In the genomic region with DNA sequence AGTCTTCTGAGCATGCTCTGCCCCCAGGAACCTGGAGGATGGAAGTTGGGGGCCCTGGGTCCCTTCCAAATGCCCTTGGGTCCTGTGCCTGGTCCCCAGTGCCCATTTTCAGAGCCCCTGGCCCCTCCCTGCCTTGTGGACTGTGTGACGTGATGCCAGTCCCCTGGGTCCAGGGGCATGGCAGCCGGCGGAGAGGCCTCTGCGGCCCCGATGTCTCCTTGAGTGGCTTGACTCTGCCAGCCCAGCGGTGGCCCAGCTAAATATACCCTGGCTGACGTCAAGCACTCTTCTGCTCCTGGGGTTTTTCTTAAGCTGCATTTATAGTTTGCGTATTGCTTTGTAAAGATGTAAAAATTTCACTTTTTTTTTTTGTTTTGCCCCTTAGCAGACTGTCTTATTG, we compare ENCODE assay signal across 26 cellular contexts. TPM values are rescaled to one million over a fixed set of nuclear protein-coding genes. Genes with fewer than 3 reads are reported as not detected.
DNase-seq lines count a peak whose midpoint lies in the region; ATAC-seq and TF ChIP-seq lines count a peak whose summit lies in the region.
"Had no signal": no experiment of that assay in that cellular context is flagged by ENCODE, and none has a peak within 500 bp of the region (broad histone marks: within the 10 kb centered on the region; RNA-seq: fewer than 3 reads in every experiment).

No MANE protein-coding gene starts in this region.

- H3K79me2 ChIP-seq in neural progenitor cell (ENCODE audit: low read depth): no peaks in the 10 kb centered on the region

- intact Hi-C loops in Right ventricle myocardium inferior (cut with DNase I) (no loop called here), cardiac septum (cut with DNase I) (no loop called here), heart left ventricle (cut with DNase I) (no loop called here)

- DNase-seq in Right ventricle myocardium inferior (ENCODE audit: missing footprints) (no peak), cardiac septum (ENCODE audit: low spot score) (no peak), heart left ventricle (peak; percentile 56 to 83 (median 74)), neural progenitor cell (ENCODE audit: low spot score) (no peak), GOT3 (lab: John Stamatoyannopoulos, UW) (no peak), SJCRH30 (no peak), NCI-H1694 treated with DMSO at 0.1 percent for 48 hours (lab: John Stamatoyannopoulos, UW) (no peak)
- no peak for DNase-seq in natural killer cell treated with Interleukin-12 subunit alpha and Interleukin-12 subunit beta and Interleukin-15 and Interleukin-18, amount 100 ng/mL, for 72 hours (ENCODE audit: low spot score)
- DNase-seq: activated CD4-positive, alpha-beta T cell treated with anti-CD3 and anti-CD28 coated beads, Interleukin-2, amount 10 ng/mL, durations not matched to agents 7 days and 5 days; activated CD8-positive, alpha-beta memory T cell treated with anti-CD3 and anti-CD28 coated beads, Interleukin-2, amount 10 ng/mL, durations not matched to agents 7 days and 5 days; effector CD4-positive, alpha-beta T cell; EL; foreskin melanocyte; MM.1S; T-helper 2 cell; upper lobe of right lung; WERI-Rb-1 had no signal

- peaks cover 57% of the 10 kb centered on the region for H3K4me1 Mint-ChIP-seq in neural progenitor cell
- peaks cover 0 to 4% of the 10 kb centered on the region in 2 donors for H3K4me1 Mint-ChIP-seq in natural killer cell treated with Interleukin-12 subunit alpha and Interleukin-12 subunit beta and Interleukin-15 and Interleukin-18, amount 100 ng/mL, for 72 hours (ENCODE audit: low read depth in 2 of 2)
- H3K4me1 Mint-ChIP-seq: activated CD4-positive, alpha-beta T cell treated with anti-CD3 and anti-CD28 coated beads, Interleukin-2, amount 10 ng/mL, durations not matched to agents 7 days and 5 days; activated CD8-positive, alpha-beta memory T cell treated with anti-CD3 and anti-CD28 coated beads, Interleukin-2, amount 10 ng/mL, durations not matched to agents 7 days and 5 days; CD14-positive monocyte had no signal

- peak; percentile 80 for ATAC-seq in Right ventricle myocardium inferior
- peak; percentile 92 to 94 (median 94) for ATAC-seq in heart left ventricle
- ATAC-seq in natural killer cell treated with Interleukin-12 subunit alpha and Interleukin-12 subunit beta and Interleukin-15 and Interleukin-18, amount 100 ng/mL, for 72 hours: no peak
- ATAC-seq: activated CD8-positive, alpha-beta memory T cell treated with anti-CD3 and anti-CD28 coated beads, Interleukin-2, amount 10 ng/mL, durations not matched to agents 7 days and 5 days; Panc1 had no signal

- TF ChIP-seq CTCF in heart left ventricle (IDR thresholded peaks at IDR 0.05) (no peak), neural progenitor cell (IDR thresholded peaks at IDR 0.05) (no peak)

- peaks cover 0 to 35% (median 20%) of the 10 kb centered on the region in 9 donors for H3K36me3 ChIP-seq in heart left ventricle
- no peaks in the 10 kb centered on the region for H3K36me3 ChIP-seq in neural progenitor cell
- no peaks in the 10 kb centered on the region for H3K36me3 ChIP-seq in SJCRH30
- H3K36me3 ChIP-seq: ascending aorta, WERI-Rb-1 had no signal

- no peaks in the 10 kb centered on the region for H3K9me3 ChIP-seq in heart left ventricle
- no peaks in the 10 kb centered on the region for H3K9me3 ChIP-seq in neural progenitor cell (ENCODE audit: low read depth)
- H3K9me3 ChIP-seq in SJCRH30 (replicated peaks): no peaks in the 10 kb centered on the region
- H3K9me3 ChIP-seq: ascending aorta, upper lobe of right lung had no signal

- H3F3A ChIP-seq in neural progenitor cell (ENCODE audit: low read depth): peaks cover 47% of the 10 kb centered on the region

- H3K36me3 Mint-ChIP-seq in neural progenitor cell: no peaks in the 10 kb centered on the region
- no peaks in the 10 kb centered on the region for H3K36me3 Mint-ChIP-seq in natural killer cell treated with Interleukin-12 subunit alpha and Interleukin-12 subunit beta and Interleukin-15 and Interleukin-18, amount 100 ng/mL, for 72 hours
- H3K36me3 Mint-ChIP-seq: activated naive CD8-positive, alpha-beta T cell had no signal

- H3K27ac Mint-ChIP-seq in neural progenitor cell: no peak overlapping the region
- no peak overlapping the region for H3K27ac Mint-ChIP-seq in natural killer cell treated with Interleukin-12 subunit alpha and Interleukin-12 subunit beta and Interleukin-15 and Interleukin-18, amount 100 ng/mL, for 72 hours
- H3K27ac Mint-ChIP-seq: activated CD4-positive, alpha-beta T cell treated with anti-CD3 and anti-CD28 coated beads, Interleukin-2, amount 10 ng/mL, durations not matched to agents 7 days and 5 days; activated naive CD8-positive, alpha-beta T cell; activated T-helper 2 cell treated with anti-CD3 and anti-CD28 coated beads, Interferon-gamma antibody, Interleukin-2, Interleukin-4, amounts not matched to agents 10 μg/mL and 5 μg/mL and 100 μg/mL, durations not matched to agents 14 hours and 24 hours and 36 hours had no signal

- H3K27ac ChIP-seq in heart left ventricle (peak overlapping the region in 11 of 12 donors; percentile 22 to 86 (median 75)), neural progenitor cell (no peak overlapping the region), SJCRH30 (no peak overlapping the region)
- H3K27ac ChIP-seq: ascending aorta, upper lobe of right lung, WERI-Rb-1 had no signal

- H3K9me3 Mint-ChIP-seq in neural progenitor cell: no peaks in the 10 kb centered on the region
- H3K9me3 Mint-ChIP-seq in natural killer cell treated with Interleukin-12 subunit alpha and Interleukin-12 subunit beta and Interleukin-15 and Interleukin-18, amount 100 ng/mL, for 72 hours: no peaks in the 10 kb centered on the region
- H3K9me3 Mint-ChIP-seq: activated CD4-positive, alpha-beta T cell treated with anti-CD3 and anti-CD28 coated beads, Interleukin-2, amount 10 ng/mL, durations not matched to agents 7 days and 5 days; activated T-helper 2 cell treated with anti-CD3 and anti-CD28 coated beads, Interferon-gamma antibody, Interleukin-2, Interleukin-4, amounts not matched to agents 10 μg/mL and 5 μg/mL and 100 μg/mL, durations not matched to agents 14 hours and 24 hours and 36 hours had no signal

- H3K27me3 ChIP-seq in heart left ventricle: no peaks in the 10 kb centered on the region
- peaks cover 23% of the 10 kb centered on the region for H3K27me3 ChIP-seq in neural progenitor cell
- H3K27me3 ChIP-seq in SJCRH30: no peaks in the 10 kb centered on the region
- H3K27me3 ChIP-seq: ascending aorta, upper lobe of right lung had no signal

- peak overlapping the region; percentile 12 for H3K4me2 ChIP-seq in neural progenitor cell

- H3K27me3 Mint-ChIP-seq in neural progenitor cell (ENCODE audit: insufficient read depth, low read depth): peaks cover 26% of the 10 kb centered on the region
- no peaks in the 10 kb centered on the region for H3K27me3 Mint-ChIP-seq in natural killer cell treated with Interleukin-12 subunit alpha and Interleukin-12 subunit beta and Interleukin-15 and Interleukin-18, amount 100 ng/mL, for 72 hours
- H3K27me3 Mint-ChIP-seq: activated CD4-positive, alpha-beta T cell treated with anti-CD3 and anti-CD28 coated beads, Interleukin-2, amount 10 ng/mL, durations not matched to agents 7 days and 5 days; activated CD8-positive, alpha-beta memory T cell treated with anti-CD3 and anti-CD28 coated beads, Interleukin-2, amount 10 ng/mL, durations not matched to agents 7 days and 5 days had no signal

- H3K4me3 ChIP-seq in heart left ventricle: no peak overlapping the region
- no peak overlapping the region for H3K4me3 ChIP-seq in neural progenitor cell
- no peak overlapping the region for H3K4me3 ChIP-seq in SJCRH30
- H3K4me3 ChIP-seq: ascending aorta, lung, upper lobe of right lung had no signal

- WGBS in heart left ventricle, 4 donors: 47 to 65% (median 60%) methylated on average over 7 to 8 of the region's 8 CpGs

- H3K4me3 Mint-ChIP-seq in neural progenitor cell: no peak overlapping the region
- H3K4me3 Mint-ChIP-seq in natural killer cell treated with Interleukin-12 subunit alpha and Interleukin-12 subunit beta and Interleukin-15 and Interleukin-18, amount 100 ng/mL, for 72 hours: no peak overlapping the region
- H3K4me3 Mint-ChIP-seq: activated CD4-positive, alpha-beta T cell treated with anti-CD3 and anti-CD28 coated beads, Interleukin-2, amount 10 ng/mL, durations not matched to agents 7 days and 5 days; activated CD8-positive, alpha-beta memory T cell treated with anti-CD3 and anti-CD28 coated beads, Interleukin-2, amount 10 ng/mL, durations not matched to agents 7 days and 5 days; activated naive CD8-positive, alpha-beta T cell; CD14-positive monocyte had no signal

- peaks cover 8% of the 10 kb centered on the region for H4K20me1 ChIP-seq in neural progenitor cell (ENCODE audit: low read depth)

- no peak overlapping the region for H2AFZ ChIP-seq in neural progenitor cell (replicated peaks)

- H3K9ac ChIP-seq in neural progenitor cell: no peak overlapping the region

- H3K4me1 ChIP-seq in heart left ventricle (peaks cover 0 to 54% (median 6%) of the 10 kb centered on the region in 12 donors), neural progenitor cell (peaks cover 57% of the 10 kb centered on the region), SJCRH30 (no peaks in the 10 kb centered on the region)
- H3K4me1 ChIP-seq: upper lobe of right lung had no signal

- TF ChIP-seq POLR2A in heart left ventricle (IDR thresholded peaks at IDR 0.05): no peak

RNA-seq across cellular contexts. Expression of a gene that starts 35.2 kb away (rescaled TPM):
- total RNA-seq in Right ventricle myocardium inferior (3.1 TPM), cardiac septum (2.1 TPM), heart left ventricle (10 to 100 TPM in 1 of 9 donors, 1 to 10 TPM in 8; 1.1 to 34.8 (median 2.1) TPM), neural progenitor cell (ENCODE audit: low replicate concordance) (0.15 TPM in 1 of 2 replicates, not detected in the other)
- 1 to 10 TPM; 2.6 to 3.0 TPM for polyA plus RNA-seq in heart left ventricle
- 10 to 100 TPM; 64.6 to 85.8 TPM for total RNA-seq in natural killer cell treated with Interleukin-12 subunit alpha and Interleukin-12 subunit beta and Interleukin-15 and Interleukin-18, amount 100 ng/mL, for 72 hours
- not detected in 2 replicates for total RNA-seq in SJCRH30 (2014; rRNA removed; shearing (Covaris generic))
- total RNA-seq: epithelial cell of proximal tubule, NCI-H460 had no signal
- polyA plus RNA-seq: keratinocyte had no signal

Comparison
In these comparisons a context has a peak if more than half of its experiments do, and no peak if none do; other contexts are left out.
1. DNase-seq: peak in heart left ventricle (5 of 5); none in Right ventricle myocardium inferior (single experiment), cardiac septum (single experiment), neural progenitor cell (single experiment), GOT3 (single experiment), natural killer cell treated with Interleukin-12 subunit alpha and Interleukin-12 subunit beta and Interleukin-15 and Interleukin-18, amount 100 ng/mL, for 72 hours (single experiment), SJCRH30 (0 of 2) and NCI-H1694 treated with DMSO at 0.1 percent for 48 hours (single experiment).
2. ATAC-seq: peak in Right ventricle myocardium inferior (single experiment) and heart left ventricle (4 of 4); none in natural killer cell treated with Interleukin-12 subunit alpha and Interleukin-12 subunit beta and Interleukin-15 and Interleukin-18, amount 100 ng/mL, for 72 hours (0 of 2).
3. H3K27ac ChIP-seq: peak in heart left ventricle (11 of 12); none in neural progenitor cell (single experiment) and SJCRH30 (single experiment).